In genomic region chr16:5349661-5350060, GRCh38 we compare ENCODE assay signal across 25 cellular contexts.
"Had no signal": no experiment of that assay in that cellular context is flagged by ENCODE, and none has a peak within 500 bp of the region (broad histone marks: within the 10 kb centered on the region; RNA-seq: fewer than 3 reads in every experiment).

No MANE protein-coding gene starts in this region.

- DNase-seq: activated CD4-positive, alpha-beta T cell treated with anti-CD3 and anti-CD28 coated beads, Interleukin-2, amount 50 U/mL, for 48 hours; activated CD4-positive, CD25-positive, alpha-beta regulatory T cell treated with anti-CD3 and anti-CD28 coated beads, Interleukin-2, amount 50 U/mL, for 72 hours; activated gamma-delta T cell treated with Interleukin-2 at 50 U/mL for 16 hours; activated T-cell treated with anti-CD3 and anti-CD28 coated beads for 4 hours; adrenal gland; cortex of kidney; effector CD4-positive, alpha-beta T cell; gastrocnemius medialis; immature natural killer cell; kidney glomerular epithelial cell; left ventricle myocardium inferior; naive B cell; right cardiac atrium; small intestine; stimulated activated CD4-positive, alpha-beta T cell treated with anti-CD3 and anti-CD28 coated beads, Interleukin-4, amount 100 ng/mL, for 1 hour; stomach; trophoblast cell had no signal

- H3K4me2 ChIP-seq: neural progenitor cell had no signal

- H3K36me3 Mint-ChIP-seq: activated naive CD4-positive, alpha-beta T cell treated with anti-CD3 and anti-CD28 coated beads, Interleukin-2, amount 50 U/mL, for 72 hours; immature natural killer cell; naive B cell; neural progenitor cell had no signal

- H3K27ac Mint-ChIP-seq: activated naive CD4-positive, alpha-beta T cell treated with anti-CD3 and anti-CD28 coated beads, Interleukin-2, amount 50 U/mL, for 72 hours; activated T-helper 1 cell treated with anti-CD3 and anti-CD28 coated beads, Interleukin-12 subunit alpha, Interleukin-12 subunit beta, Interleukin-2, Interleukin-4 antibody, amounts not matched to agents 30 ng/mL and 10 ng/mL and 1 ng/mL, durations not matched to agents 14 hours and 24 hours and 36 hours; immature natural killer cell; naive B cell; neural progenitor cell had no signal

- H3K4me1 ChIP-seq: adrenal gland, breast epithelium, gastrocnemius medialis, left ventricle myocardium inferior, neural progenitor cell, prostate gland, stomach, vagina had no signal

- H3K9me3 ChIP-seq: adrenal gland, breast epithelium, gastrocnemius medialis, left ventricle myocardium inferior, prostate gland, vagina had no signal

- H3K9ac ChIP-seq: neural progenitor cell had no signal

- H3K9me3 Mint-ChIP-seq: activated naive CD4-positive, alpha-beta T cell treated with anti-CD3 and anti-CD28 coated beads, Interleukin-2, amount 50 U/mL, for 72 hours; activated T-helper 1 cell treated with anti-CD3 and anti-CD28 coated beads, Interleukin-12 subunit alpha, Interleukin-12 subunit beta, Interleukin-2, Interleukin-4 antibody, amounts not matched to agents 30 ng/mL and 10 ng/mL and 1 ng/mL, durations not matched to agents 14 hours and 24 hours and 36 hours; immature natural killer cell; neural progenitor cell had no signal

- H3K36me3 ChIP-seq: adrenal gland, breast epithelium, gastrocnemius medialis, left ventricle myocardium inferior, neural progenitor cell, prostate gland, stomach, vagina had no signal

- H3K27ac ChIP-seq: adrenal gland, breast epithelium, gastrocnemius medialis, left ventricle myocardium inferior, neural progenitor cell, prostate gland, stomach, vagina had no signal

- H3K4me3 ChIP-seq: adrenal gland, breast epithelium, gastrocnemius medialis, left ventricle myocardium inferior, neural progenitor cell, prostate gland, stomach, vagina had no signal

- ATAC-seq: activated naive CD4-positive, alpha-beta T cell treated with anti-CD3 and anti-CD28 coated beads, Interleukin-2, amount 50 U/mL, for 72 hours; esophagus mucosa; gastrocnemius medialis; right cardiac atrium had no signal

- H3K4me1 Mint-ChIP-seq: immature natural killer cell, naive B cell, neural progenitor cell had no signal

- H2AFZ ChIP-seq: neural progenitor cell had no signal

- H3K27me3 ChIP-seq: adrenal gland, gastrocnemius medialis, neural progenitor cell, vagina had no signal

- H3K4me3 Mint-ChIP-seq: activated T-helper 1 cell treated with anti-CD3 and anti-CD28 coated beads, Interleukin-12 subunit alpha, Interleukin-12 subunit beta, Interleukin-2, Interleukin-4 antibody, amounts not matched to agents 30 ng/mL and 10 ng/mL and 1 ng/mL, durations not matched to agents 14 hours and 24 hours and 36 hours; immature natural killer cell; naive B cell; neural progenitor cell had no signal

- FAIRE-seq: astrocyte, small intestine had no signal
